In genomic region chr6:20202070-20202658, GRCh38 we compare ENCODE assay signal across 8 cellular contexts. TPM values are rescaled to one million over a fixed set of nuclear protein-coding genes. Genes with fewer than 3 reads are reported as not detected.
DNase-seq lines count a peak whose midpoint lies in the region; ATAC-seq and TF ChIP-seq lines count a peak whose summit lies in the region.

No MANE protein-coding gene starts in this region.

- intact Hi-C loops in left lung (cut with DNase I), result no loop called here

- H3K27me3 ChIP-seq in left lung, result no peaks in the 10 kb centered on the region

- H3K27ac ChIP-seq in left lung, result peak overlapping the region; percentile 4 to 81

- no peak overlapping the region for H3K4me3 Mint-ChIP-seq in T-cell

- peaks cover 44 to 62% (median 47%) of the 10 kb centered on the region in 3 donors for H3K4me1 Mint-ChIP-seq in T-cell

- H3K27ac Mint-ChIP-seq in T-cell, result no peak overlapping the region

- peaks cover 13% of the 10 kb centered on the region for H3K36me3 Mint-ChIP-seq in T-cell

- no peaks in the 10 kb centered on the region for H3K9me3 Mint-ChIP-seq in T-cell

- no peak for TF ChIP-seq CTCF in GM10248 (IDR thresholded peaks at IDR 0.05; ENCODE audit: control extremely low read depth, extremely low read depth, low read depth, missing control alignments)
- no peak for TF ChIP-seq CTCF in left lung (IDR thresholded peaks at IDR 0.05)

- H3K4me1 ChIP-seq in left lung, result peaks cover 0 to 67% of the 10 kb centered on the region in 2 donors

- no peaks in the 10 kb centered on the region for H3K9me3 ChIP-seq in left lung

- no peaks in the 10 kb centered on the region for H3K36me3 ChIP-seq in left lung

- POLR2A ChIA-PET in GM10248 (lab: Yijun Ruan, JAX), result no interaction called here
- POLR2A ChIA-PET in T-cell (lab: Charles Lee), result interaction anchor here in 1 of 2 donors (0.6 kb wide), 2 partner anchors 10 to 252 kb away, joined by 3 to 6 read pairs; no protein-coding TSS in a partner anchor

- H3K27me3 Mint-ChIP-seq in T-cell, result no peaks in the 10 kb centered on the region

- H3K4me3 ChIP-seq in left lung, result no peak overlapping the region

- CTCF ChIA-PET in GM10248 (lab: Yijun Ruan, JAX), result interaction anchor here (0.8 kb wide), 1 partner anchor 87 kb away, joined by 3 read pairs; no protein-coding TSS in a partner anchor
- CTCF ChIA-PET in T-cell (lab: Charles Lee), result interaction anchor here in 1 of 2 donors (0.5 to 2.6 kb wide), 4 partner anchors 10 to 311 kb away, joined by 3 to 8 read pairs (median 4); partner anchors contain the start of gene MBOAT1

- DNase-seq in GM10248 (ENCODE audit: extremely low spot score) (peak; percentile 75), T-cell (no peak), left lung (no peak), cortex of kidney (lab: John Stamatoyannopoulos, UW) (no peak)
- DNase-seq in activated CD4-positive, CD25-positive, alpha-beta regulatory T cell (lab: John Stamatoyannopoulos, UW), result no peak
- no peak for DNase-seq in stimulated activated CD4-positive, alpha-beta T cell treated with anti-CD3 and anti-CD28 coated beads, Interleukin-4, amount 100 ng/mL, for 24 hours

- ATAC-seq in GM21390 (IDR thresholded peaks at IDR 0.05; ENCODE audit: unreplicated experiment), result peak; percentile 79
- ATAC-seq in HG03558 (IDR thresholded peaks at IDR 0.05; ENCODE audit: extremely low read depth, unreplicated experiment), result peak; percentile 92
- ATAC-seq in T-cell (replicated peaks in 1 of 4), result peak; percentile 42 to 63 (median 50)
- peak; percentile 83 for ATAC-seq in left lung

RNA-seq across cellular contexts. Expression of gene MBOAT1, which starts 10.1 kb away (rescaled TPM):
- total RNA-seq in T-cell (10 to 100 TPM in 3 of 5 donors, 1 to 10 TPM in 2; 8.3 to 21.5 (median 12.0) TPM), left lung (10 to 100 TPM; 15.8 to 20.7 TPM)
